In genomic region chr6:118283759-118284158, GRCh38 we compare ENCODE assay signal across 8 cellular contexts.
A peak's percentile ranks its signal among the peaks of the same experiment; 100 is the strongest.
DNase-seq lines count a peak whose midpoint lies in the region; ATAC-seq and TF ChIP-seq lines count a peak whose summit lies in the region.

No MANE protein-coding gene starts in this region.

- ATAC-seq in HG02759 (IDR thresholded peaks at IDR 0.05; ENCODE audit: unreplicated experiment) = peak; percentile 37
- no peak for ATAC-seq in GM21367 (IDR thresholded peaks at IDR 0.05; ENCODE audit: unreplicated experiment)
- ATAC-seq in HG03378 (IDR thresholded peaks at IDR 0.05; ENCODE audit: unreplicated experiment) = no peak

- no peak overlapping the region for H3K4me3 ChIP-seq in fibroblast of villous mesenchyme (ENCODE audit: low read depth, low read length)

- peak; percentile 7 for DNase-seq in CMK (ENCODE audit: low read depth)
- DNase-seq in NCI-H748 (lab: John Stamatoyannopoulos, UW; ENCODE audit: unreplicated experiment) = peak; percentile 85
- DNase-seq in activated T-cell treated with anti-CD3 and anti-CD28 coated beads, Interleukin-2, amount 50 U/mL, for 1 hour = peak; percentile 20
- DNase-seq in fibroblast of villous mesenchyme (ENCODE audit: low read depth) = peak; percentile 72
- DNase-seq in putamen (ENCODE audit: low spot score) = peak; percentile 52

- peak; percentile 85 for TF ChIP-seq CTCF in fibroblast of villous mesenchyme (IDR thresholded peaks at IDR 0.05; ENCODE audit: insufficient read depth, low read depth, low read length)

Comparison
In these comparisons a context has a peak if more than half of its experiments do, and no peak if none do; other contexts are left out.
1. DNase-seq: peak in every context shown above with its lines; median percentile 85 in NCI-H748; 72 in fibroblast of villous mesenchyme; 52 in putamen; 20 in activated T-cell treated with anti-CD3 and anti-CD28 coated beads, Interleukin-2, amount 50 U/mL, for 1 hour; 7 in CMK.